ENCODE assay signal across 8 cellular contexts in genomic region chr17:12545877-12546513, GRCh38.
DNase-seq lines count a peak whose midpoint lies in the region; ATAC-seq and TF ChIP-seq lines count a peak whose summit lies in the region.

No MANE protein-coding gene starts in this region.

- 12% methylated on average over 9 of the region's 9 CpGs for WGBS in SK-N-SH (ENCODE audit: low lambda C conversion rate)
- WGBS in trophoblast cell (ENCODE audit: extremely low coverage, insufficient coverage, insufficient read length), result no CpG with 5 or more reads among the region's 9 CpGs

- H2BK5ac ChIP-seq in trophoblast cell (ENCODE audit: low read depth, low read length, poor library complexity), result no peak overlapping the region

- no peak overlapping the region for H4K91ac ChIP-seq in trophoblast cell (ENCODE audit: low read depth, low read length)

- no peak overlapping the region for H3K4me3 Mint-ChIP-seq in CD4-positive, alpha-beta T cell
- no peak overlapping the region for H3K4me3 Mint-ChIP-seq in effector memory CD8-positive, alpha-beta T cell

- H3K27me3 ChIP-seq in SK-N-SH (ENCODE audit: insufficient read depth), result peaks cover 15% of the 10 kb centered on the region; the same call in 1 of the 2 replicates
- H3K27me3 ChIP-seq in foreskin keratinocyte, result no peaks in the 10 kb centered on the region
- no peaks in the 10 kb centered on the region for H3K27me3 ChIP-seq in trophoblast cell (ENCODE audit: insufficient read depth, low read length)
- no peaks in the 10 kb centered on the region for H3K27me3 ChIP-seq in CD4-positive, alpha-beta T cell (ENCODE audit: control insufficient read depth, insufficient read depth, low read length)

- no peak overlapping the region for H2AK5ac ChIP-seq in trophoblast cell (ENCODE audit: low read length)

- peaks cover 3% of the 10 kb centered on the region for H3K79me1 ChIP-seq in trophoblast cell (ENCODE audit: low read length)

- H3F3A ChIP-seq in SK-N-SH (replicated peaks; ENCODE audit: insufficient read depth), result no peaks in the 10 kb centered on the region

- H3K27ac Mint-ChIP-seq in CD4-positive, alpha-beta T cell, result no peak overlapping the region
- H3K27ac Mint-ChIP-seq in effector memory CD8-positive, alpha-beta T cell, result no peak overlapping the region

- H3K79me2 ChIP-seq in SK-N-SH (ENCODE audit: insufficient read depth), result no peaks in the 10 kb centered on the region
- H3K79me2 ChIP-seq in trophoblast cell (ENCODE audit: control insufficient read depth, insufficient read depth, low read length, poor library complexity), result no peaks in the 10 kb centered on the region

- ATAC-seq in GM18861 (IDR thresholded peaks at IDR 0.05; ENCODE audit: unreplicated experiment) (peak; percentile 84), foreskin keratinocyte (peak; percentile 95)
- ATAC-seq in CD4-positive, alpha-beta T cell (ENCODE audit: poor library complexity), result no peak
- ATAC-seq in effector memory CD8-positive, alpha-beta T cell (replicated peaks), result no peak

- H3K27ac ChIP-seq in SK-N-SH (ENCODE audit: low read depth in 2 of 2, low read length in 1 of 2) (no peak overlapping the region), foreskin keratinocyte (no peak overlapping the region), trophoblast cell (ENCODE audit: low read depth, low read length) (no peak overlapping the region)
- no peak overlapping the region for H3K27ac ChIP-seq in CD4-positive, alpha-beta T cell (ENCODE audit: low read depth, low read length)

- H3K9me3 ChIP-seq in SK-N-SH, result no peaks in the 10 kb centered on the region
- H3K9me3 ChIP-seq in trophoblast cell (ENCODE audit: insufficient read depth, low read depth, low read length), result no peaks in the 10 kb centered on the region
- no peaks in the 10 kb centered on the region for H3K9me3 ChIP-seq in CD4-positive, alpha-beta T cell (ENCODE audit: control insufficient read depth, low read length)

- POLR2A ChIA-PET in SK-N-SH (lab: Yijun Ruan, JAX), result no interaction called here
- POLR2A ChIA-PET in CD4-positive, alpha-beta T cell (lab: Charles Lee), result no interaction called here

- no peak overlapping the region for H2BK120ac ChIP-seq in trophoblast cell (ENCODE audit: insufficient read depth, low read length, poor library complexity)

- DNase-seq in CD1c-positive myeloid dendritic cell (ENCODE audit: extremely low spot score) (peak; percentile 18), HuH-7 (ENCODE audit: low spot score) (peak; percentile 28), SK-N-SH (peak; percentile 45), foreskin keratinocyte (peak in 1 of 2 donors; percentile 54), trophoblast cell (peak; percentile 44 to 77)
- DNase-seq in CD4-positive, alpha-beta T cell, result no peak
- DNase-seq in effector memory CD8-positive, alpha-beta T cell, result no peak

- intact Hi-C loops in CD4-positive, alpha-beta T cell (cut with DNase I, micrococcal nuclease), result no loop called here

- TF ChIP-seq EP300 in SK-N-SH (IDR thresholded peaks at IDR 0.05; ENCODE audit: borderline replicate concordance in 1 of 2, low read depth in 1 of 2, low read length in 1 of 2), result no peak

- H3K4ac ChIP-seq in trophoblast cell (ENCODE audit: low read depth, low read length), result no peak overlapping the region

- no peak overlapping the region for H4K8ac ChIP-seq in trophoblast cell (ENCODE audit: low read depth, low read length)

- H3K9me3 Mint-ChIP-seq in CD4-positive, alpha-beta T cell, result peaks cover 2% of the 10 kb centered on the region
- H3K9me3 Mint-ChIP-seq in effector memory CD8-positive, alpha-beta T cell, result no peaks in the 10 kb centered on the region

- no peak overlapping the region for H4K12ac ChIP-seq in trophoblast cell (ENCODE audit: low read depth, low read length)

- H3K4me2 ChIP-seq in SK-N-SH (no peak overlapping the region), trophoblast cell (ENCODE audit: low read length) (no peak overlapping the region)

- TF ChIP-seq CTCF in SK-N-SH (IDR thresholded peaks at IDR 0.05), result peak; percentile 78
- peak; percentile 74 for TF ChIP-seq CTCF in foreskin keratinocyte (conservative IDR thresholded peaks at IDR 0.05)
- no peak for TF ChIP-seq CTCF in CD4-positive, alpha-beta T cell (IDR thresholded peaks at IDR 0.05)

- H3K14ac ChIP-seq in trophoblast cell (ENCODE audit: low read length), result no peak overlapping the region

- TF ChIP-seq RAD21 in SK-N-SH (IDR thresholded peaks at IDR 0.05; ENCODE audit: low read length), result peak; percentile 41

- no peaks in the 10 kb centered on the region for H3K4me1 Mint-ChIP-seq in CD4-positive, alpha-beta T cell (ENCODE audit: low read depth)
- no peaks in the 10 kb centered on the region for H3K4me1 Mint-ChIP-seq in effector memory CD8-positive, alpha-beta T cell (ENCODE audit: low read depth in 2 of 2)

- H2BK12ac ChIP-seq in trophoblast cell (ENCODE audit: low read length), result no peak overlapping the region

- CTCF ChIA-PET in SK-N-SH (lab: Yijun Ruan, JAX), result interaction anchor here (0.6 to 2.5 kb wide), 27 partner anchors 8 to 463 kb away, joined by 3 to 16 read pairs (median 4); no protein-coding TSS in a partner anchor
- CTCF ChIA-PET in CD4-positive, alpha-beta T cell (lab: Charles Lee), result no interaction called here

- H3K36me3 ChIP-seq in SK-N-SH (replicated peaks in 1 of 2; ENCODE audit: control insufficient read depth in 1 of 2, insufficient read depth in 2 of 2, low read length in 1 of 2) (no peaks in the 10 kb centered on the region), trophoblast cell (ENCODE audit: control insufficient read depth in 1 of 2, insufficient read depth in 2 of 2, low read length in 2 of 2) (no peaks in the 10 kb centered on the region)

- no peaks in the 10 kb centered on the region for H3K27me3 Mint-ChIP-seq in CD4-positive, alpha-beta T cell
- H3K27me3 Mint-ChIP-seq in effector memory CD8-positive, alpha-beta T cell, result no peaks in the 10 kb centered on the region

- H3K4me1 ChIP-seq in SK-N-SH (ENCODE audit: control insufficient read depth in 1 of 2, insufficient read depth in 2 of 2, low read depth in 1 of 2, low read length in 1 of 2), result no peaks in the 10 kb centered on the region
- H3K4me1 ChIP-seq in foreskin keratinocyte, result peaks cover 5% of the 10 kb centered on the region
- peaks cover 0 to 4% of the 10 kb centered on the region in 2 experiments for H3K4me1 ChIP-seq in trophoblast cell (ENCODE audit: control insufficient read depth in 1 of 2, insufficient read depth in 2 of 2, low read length in 2 of 2)

- no peaks in the 10 kb centered on the region for H4K20me1 ChIP-seq in SK-N-SH (ENCODE audit: insufficient read depth)

- H3K9ac ChIP-seq in SK-N-SH, result no peak overlapping the region
- H3K9ac ChIP-seq in trophoblast cell (ENCODE audit: low read length), result no peak overlapping the region

- H3K9me2 ChIP-seq in SK-N-SH, result no peaks in the 10 kb centered on the region

- no peak overlapping the region for H3K18ac ChIP-seq in trophoblast cell (ENCODE audit: low read length)

- peak overlapping the region in 1 of 2 experiments; percentile 26; a peak in 1 of 4 replicates for H3K4me3 ChIP-seq in SK-N-SH (ENCODE audit: low read depth in 2 of 2, low read length in 1 of 2)
- H3K4me3 ChIP-seq in trophoblast cell (ENCODE audit: low read depth, low read length), result no peak overlapping the region

- no peaks in the 10 kb centered on the region for H3K36me3 Mint-ChIP-seq in CD4-positive, alpha-beta T cell (ENCODE audit: low read depth)
- H3K36me3 Mint-ChIP-seq in effector memory CD8-positive, alpha-beta T cell (ENCODE audit: insufficient read depth), result no peaks in the 10 kb centered on the region

- H2AFZ ChIP-seq in SK-N-SH (ENCODE audit: low read depth) (no peak overlapping the region), trophoblast cell (ENCODE audit: insufficient read depth, low read length, poor library complexity) (no peak overlapping the region)

- H3K23ac ChIP-seq in trophoblast cell (ENCODE audit: low read length), result no peak overlapping the region

TF ChIP-seq in SK-N-SH, 30 proteins besides CTCF, POLR2A, EP300 and RAD21:
- no peak for TF ChIP-seq CHD2 (IDR thresholded peaks at IDR 0.05; ENCODE audit: low read length, partially characterized antibody)
- peak; percentile 28; the same call in 1 of the 2 replicates for TF ChIP-seq SMC3 (IDR thresholded peaks at IDR 0.05; ENCODE audit: low read depth, low read length)

Comparison
In these comparisons a context has a peak if more than half of its experiments do, and no peak if none do; other contexts are left out.
1. DNase-seq: peak in CD1c-positive myeloid dendritic cell (single experiment), HuH-7 (single experiment), SK-N-SH (single experiment) and trophoblast cell (2 of 2); none in CD4-positive, alpha-beta T cell (0 of 10) and effector memory CD8-positive, alpha-beta T cell (0 of 3).
2. ATAC-seq: peak in GM18861 (single experiment) and foreskin keratinocyte (single experiment); none in CD4-positive, alpha-beta T cell (single experiment) and effector memory CD8-positive, alpha-beta T cell (single experiment).